ENCODE assay signal across 12 cellular contexts in the genomic region with DNA sequence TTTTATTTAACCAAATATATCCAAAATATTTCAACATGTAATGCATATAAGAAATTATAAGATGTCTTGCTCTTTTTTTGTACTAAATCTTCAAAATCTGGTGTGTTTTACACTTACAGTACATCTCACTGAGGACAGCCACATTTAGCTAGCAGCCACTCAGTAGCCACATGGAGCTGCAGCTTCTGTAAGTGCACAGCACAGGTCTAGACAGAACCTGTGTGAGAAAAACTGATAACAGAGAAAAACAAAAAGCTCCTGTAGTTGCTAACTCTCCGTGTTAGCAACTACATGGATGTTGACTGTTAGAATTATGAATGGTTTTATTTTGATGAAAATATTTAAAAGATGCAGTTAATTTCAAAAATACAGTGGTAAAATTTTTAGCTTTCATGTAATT. TPM values are rescaled to one million over a fixed set of nuclear protein-coding genes. Genes with fewer than 3 reads are reported as not detected.
"Had no signal": no experiment of that assay in that cellular context is flagged by ENCODE, and none has a peak within 500 bp of the region (broad histone marks: within the 10 kb centered on the region; RNA-seq: fewer than 3 reads in every experiment).

No MANE protein-coding gene starts in this region.

- H3K4me2 ChIP-seq: GM23338 had no signal

- H3K9me3 Mint-ChIP-seq: GM23338, H9, HFFc6 had no signal

- DNase-seq: GM23248, GOT3, H7, H9, HCEC 1CT, HFFc6 had no signal

- H3K4me3 ChIP-seq: GM23248, GM23338, HAP-1 had no signal

- H3K4me3 Mint-ChIP-seq: GM23338, H9, HFFc6 had no signal

- H3K27ac Mint-ChIP-seq: GM23338, H9, HFFc6 had no signal

- H3K27ac ChIP-seq: GM23248 had no signal

- H2AFZ ChIP-seq: GM23248, GM23338 had no signal

- FAIRE-seq: H1, H54 had no signal

- ATAC-seq: GM23338, HCT116 had no signal

- H3K9me3 ChIP-seq: HAP-1 had no signal

- H3K9ac ChIP-seq: GM23248 had no signal

RNA-seq across cellular contexts. Expression of gene SCGB1A1, which starts 59.4 kb away (rescaled TPM):
- total RNA-seq: GM23248, GM23338, H1, H4, H7, H9, HFFc6 had no signal
- polyA plus RNA-seq: GM23248, GM23338, H1 had no signal
